In the genomic region with DNA sequence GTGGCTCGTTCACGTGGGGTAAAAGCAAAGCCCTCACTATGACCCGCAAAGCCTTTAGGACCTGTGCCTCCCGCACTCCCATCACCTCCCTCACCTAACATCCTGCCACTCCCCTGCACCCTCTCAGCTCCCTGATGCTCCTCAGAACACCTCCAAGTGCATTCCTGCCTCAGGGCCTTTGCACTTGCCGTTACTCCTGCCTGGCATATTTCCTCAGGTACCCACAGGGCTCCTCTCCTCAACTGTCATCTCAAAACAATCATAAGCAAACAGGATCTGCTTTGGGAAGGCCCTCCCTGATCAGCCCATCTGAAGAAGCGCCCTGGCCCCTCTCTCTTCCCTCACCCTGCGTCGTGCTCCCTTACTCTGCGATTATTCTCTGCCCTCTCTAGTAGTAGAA, we compare ENCODE assay signal across 23 cellular contexts. TPM values are rescaled to one million over a fixed set of nuclear protein-coding genes. Genes with fewer than 3 reads are reported as not detected.
A peak's percentile ranks its signal among the peaks of the same experiment; 100 is the strongest.
DNase-seq lines count a peak whose midpoint lies in the region; ATAC-seq and TF ChIP-seq lines count a peak whose summit lies in the region.
"Had no signal": no experiment of that assay in that cellular context is flagged by ENCODE, and none has a peak within 500 bp of the region (broad histone marks: within the 10 kb centered on the region; RNA-seq: fewer than 3 reads in every experiment).

No MANE protein-coding gene starts in this region.

- POLR2A ChIA-PET in CD4-positive, alpha-beta T cell (lab: Charles Lee) = no interaction called here

- no peak overlapping the region for H3K27ac ChIP-seq in CD4-positive, alpha-beta T cell (ENCODE audit: low read depth, low read length)
- H3K27ac ChIP-seq in esophagus (ENCODE audit: low read depth in 2 of 2, low read length in 1 of 2) = peak overlapping the region; percentile 14 to 95
- H3K27ac ChIP-seq: 22Rv1, Peyer's patch, SJSA1 had no signal

- no peak overlapping the region for H3K4me3 Mint-ChIP-seq in T-helper 1 cell treated with Interleukin-12 subunit alpha and Interleukin-12 subunit beta and Interleukin-4 antibody, amounts not matched to agents 30 μg/mL and 1 μg/mL, for 36 hours
- H3K4me3 Mint-ChIP-seq in CD4-positive, alpha-beta T cell = no peak overlapping the region
- no peak overlapping the region for H3K4me3 Mint-ChIP-seq in T-helper 17 cell
- H3K4me3 Mint-ChIP-seq: HFFc6 had no signal

- H3K9me3 ChIP-seq in CD4-positive, alpha-beta T cell (ENCODE audit: control insufficient read depth, low read length) = no peaks in the 10 kb centered on the region
- H3K9me3 ChIP-seq in T-helper 17 cell (ENCODE audit: control insufficient read depth, low read length, poor library complexity, severe bottlenecking) (no peaks in the 10 kb centered on the region), esophagus (ENCODE audit: control insufficient read depth in 2 of 2, insufficient read depth in 1 of 2, low read depth in 1 of 2, low read length in 1 of 2) (no peaks in the 10 kb centered on the region)
- H3K9me3 ChIP-seq: Peyer's patch, SJSA1 had no signal

- WGBS in esophagus, 2 donors = 86 to 88% methylated on average over 9 of the region's 9 CpGs

- H3K4me3 ChIP-seq in esophagus (ENCODE audit: low read depth in 1 of 2, low read length in 2 of 2) = no peak overlapping the region
- H3K4me3 ChIP-seq: Peyer's patch, SJSA1 had no signal

- no peaks in the 10 kb centered on the region for H3K27me3 ChIP-seq in CD4-positive, alpha-beta T cell (ENCODE audit: control insufficient read depth, insufficient read depth, low read length)
- no peaks in the 10 kb centered on the region for H3K27me3 ChIP-seq in esophagus (ENCODE audit: control insufficient read depth in 1 of 2, insufficient read depth in 2 of 2, low read length in 2 of 2)
- H3K27me3 ChIP-seq: Peyer's patch, SJSA1 had no signal

- peaks cover 1% of the 10 kb centered on the region for H3K36me3 Mint-ChIP-seq in T-helper 1 cell treated with Interleukin-12 subunit alpha and Interleukin-12 subunit beta and Interleukin-4 antibody, amounts not matched to agents 30 μg/mL and 1 μg/mL, for 36 hours (ENCODE audit: low read depth)
- H3K36me3 Mint-ChIP-seq in CD4-positive, alpha-beta T cell (ENCODE audit: low read depth) = no peaks in the 10 kb centered on the region
- H3K36me3 Mint-ChIP-seq in T-helper 17 cell (ENCODE audit: low read depth) = peaks cover 2% of the 10 kb centered on the region

- no peaks in the 10 kb centered on the region for H3K27me3 Mint-ChIP-seq in T-helper 1 cell treated with Interleukin-12 subunit alpha and Interleukin-12 subunit beta and Interleukin-4 antibody, amounts not matched to agents 30 μg/mL and 1 μg/mL, for 36 hours (ENCODE audit: low read depth)
- H3K27me3 Mint-ChIP-seq in CD4-positive, alpha-beta T cell = no peaks in the 10 kb centered on the region
- H3K27me3 Mint-ChIP-seq in T-helper 17 cell = no peaks in the 10 kb centered on the region

- H3K4me1 ChIP-seq in esophagus (ENCODE audit: control insufficient read depth in 2 of 2, insufficient read depth in 2 of 2, low read length in 1 of 2) = peaks cover 0 to 39% of the 10 kb centered on the region in 2 donors

- no peaks in the 10 kb centered on the region for H3K9me3 Mint-ChIP-seq in T-helper 1 cell treated with Interleukin-12 subunit alpha and Interleukin-12 subunit beta and Interleukin-4 antibody, amounts not matched to agents 30 μg/mL and 1 μg/mL, for 36 hours
- H3K9me3 Mint-ChIP-seq in CD4-positive, alpha-beta T cell = no peaks in the 10 kb centered on the region
- H3K9me3 Mint-ChIP-seq: HFFc6 had no signal

- no peak for ATAC-seq in CD4-positive, alpha-beta T cell (ENCODE audit: poor library complexity)
- ATAC-seq in T-helper 17 cell (no peak), HG03280 (IDR thresholded peaks at IDR 0.05; ENCODE audit: unreplicated experiment) (no peak), HG03457 (IDR thresholded peaks at IDR 0.05; ENCODE audit: unreplicated experiment) (no peak)

- no peak for TF ChIP-seq CTCF in CD4-positive, alpha-beta T cell (IDR thresholded peaks at IDR 0.05)

- H3K36me3 ChIP-seq in esophagus (ENCODE audit: control insufficient read depth in 2 of 2, insufficient read depth in 2 of 2, low read length in 1 of 2) = no peaks in the 10 kb centered on the region
- H3K36me3 ChIP-seq: Peyer's patch, SJSA1 had no signal

- H3K27ac Mint-ChIP-seq in T-helper 1 cell treated with Interleukin-12 subunit alpha and Interleukin-12 subunit beta and Interleukin-4 antibody, amounts not matched to agents 30 μg/mL and 1 μg/mL, for 36 hours = peak overlapping the region; percentile 18
- peak overlapping the region; percentile 39 for H3K27ac Mint-ChIP-seq in CD4-positive, alpha-beta T cell
- H3K27ac Mint-ChIP-seq in T-helper 17 cell = peak overlapping the region; percentile 57
- H3K27ac Mint-ChIP-seq: HFFc6 had no signal

- peaks cover 40% of the 10 kb centered on the region for H3K4me1 Mint-ChIP-seq in T-helper 1 cell treated with Interleukin-12 subunit alpha and Interleukin-12 subunit beta and Interleukin-4 antibody, amounts not matched to agents 30 μg/mL and 1 μg/mL, for 36 hours (ENCODE audit: low read depth)
- H3K4me1 Mint-ChIP-seq in CD4-positive, alpha-beta T cell (ENCODE audit: low read depth) = peaks cover 25% of the 10 kb centered on the region
- H3K4me1 Mint-ChIP-seq in T-helper 17 cell = peaks cover 28% of the 10 kb centered on the region

- CTCF ChIA-PET in CD4-positive, alpha-beta T cell (lab: Charles Lee) = interaction anchor here (8.0 kb wide), 1 partner anchor 116 kb away, joined by 116 read pairs; a partner anchor contains a TSS

- intact Hi-C loops in CD4-positive, alpha-beta T cell (cut with DNase I, micrococcal nuclease) = no loop called here

- DNase-seq in T-helper 1 cell = no peak
- DNase-seq in CD4-positive, alpha-beta T cell = no peak
- no peak for DNase-seq in T-helper 17 cell
- no peak for DNase-seq in CD1c-positive myeloid dendritic cell (ENCODE audit: extremely low spot score)
- DNase-seq: activated gamma-delta T cell treated with Interleukin-2 at 50 U/mL for 16 hours; dermis blood vessel endothelial cell; DMS53; GDM1; head of caudate nucleus; HFFc6; Karpas-422; MV-4-11; NK-92 treated with Interleukin-12 subunit alpha and Interleukin-12 subunit beta, amount 100 ng/mL, for 24 hours; Peyer's patch; stimulated activated CD4-positive, alpha-beta T cell treated with anti-CD3 and anti-CD28 coated beads, Interleukin-2, amount 100 ng/mL, for 24 hours; T-helper 2 cell had no signal

RNA-seq across cellular contexts. Expression of a gene that starts 49.1 kb away (rescaled TPM):
- total RNA-seq in CD4-positive, alpha-beta T cell = 1 to 10 TPM; 1.2 TPM
- 10 to 100 TPM in 1 of 2 donors, 1 to 10 TPM in 1; 1.7 to 12.6 TPM for total RNA-seq in T-helper 17 cell
- polyA plus RNA-seq in esophagus = 1 to 10 TPM; 4.1 to 4.3 TPM
- total RNA-seq: dermis blood vessel endothelial cell, HFFc6, lung microvascular endothelial cell, SJSA1 had no signal
